11 cellular contexts compared by ENCODE assay signal in the genomic region with DNA sequence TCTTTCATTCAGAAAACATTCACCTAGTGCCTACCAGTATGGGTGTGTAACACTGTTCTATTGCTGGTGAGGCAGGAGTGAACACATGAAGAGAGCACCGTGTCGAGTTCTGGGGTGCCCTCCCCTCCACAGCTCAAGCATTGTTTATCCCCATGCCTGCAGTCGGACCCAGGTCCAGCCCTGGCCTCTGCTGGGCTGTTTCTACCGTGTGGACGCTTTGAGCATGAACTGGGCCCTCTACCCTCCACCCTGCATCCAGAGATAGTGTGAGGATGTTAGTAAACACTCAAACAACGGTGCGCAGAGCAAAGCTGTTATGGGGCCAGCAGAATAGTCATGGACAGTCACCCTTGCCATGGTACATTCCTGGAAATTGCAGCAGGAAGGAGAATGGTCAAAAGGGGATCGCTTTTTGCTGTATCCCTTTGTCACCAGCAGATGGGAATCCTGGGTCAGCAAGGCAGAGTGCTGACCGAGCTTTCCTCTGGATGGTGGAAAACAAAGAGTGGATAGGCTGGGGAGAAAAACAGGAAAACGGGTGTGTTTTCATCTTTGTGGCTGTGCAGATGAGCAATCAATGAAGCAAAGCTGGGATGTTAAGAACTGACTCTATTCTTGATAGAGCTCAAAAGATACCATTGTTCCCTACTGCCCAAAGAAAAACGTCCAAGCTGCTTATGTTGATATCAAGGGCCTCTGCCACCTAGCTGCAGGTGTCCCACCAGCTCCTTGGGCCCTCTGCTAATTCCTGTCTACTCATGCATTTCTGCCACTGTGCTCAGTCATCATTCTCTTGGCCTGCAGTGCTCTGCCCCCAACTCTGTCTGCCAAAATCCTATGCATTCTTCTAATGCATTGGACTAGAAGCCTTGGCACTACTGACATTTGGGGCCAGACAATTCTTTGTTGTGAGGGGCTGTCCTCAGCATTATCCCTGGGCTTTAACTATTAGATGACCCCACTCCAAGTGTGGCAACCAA. TPM values are rescaled to one million over a fixed set of nuclear protein-coding genes. Genes with fewer than 3 reads are reported as not detected.
A peak's percentile ranks its signal among the peaks of the same experiment; 100 is the strongest.
DNase-seq lines count a peak whose midpoint lies in the region; ATAC-seq and TF ChIP-seq lines count a peak whose summit lies in the region.
"Had no signal": no experiment of that assay in that cellular context is flagged by ENCODE, and none has a peak within 500 bp of the region (broad histone marks: within the 10 kb centered on the region; RNA-seq: fewer than 3 reads in every experiment).

No MANE protein-coding gene starts in this region.

- intact Hi-C loops in left ventricle myocardium inferior (cut with micrococcal nuclease) = no loop called here
- intact Hi-C loops in activated CD4-positive, alpha-beta memory T cell treated with anti-CD3 and anti-CD28 coated beads for 36 hours (cut with micrococcal nuclease) = no loop called here

- H3K36me3 Mint-ChIP-seq in activated CD4-positive, alpha-beta memory T cell treated with anti-CD3 and anti-CD28 coated beads for 36 hours = no peaks in the 10 kb centered on the region
- no peaks in the 10 kb centered on the region for H3K36me3 Mint-ChIP-seq in activated T-cell treated with anti-CD3 and anti-CD28 coated beads, Interleukin-2, amount 50 U/mL, for 72 hours (ENCODE audit: insufficient read depth in 2 of 2)

- H3K4me3 Mint-ChIP-seq in activated CD4-positive, alpha-beta memory T cell treated with anti-CD3 and anti-CD28 coated beads for 36 hours = no peak overlapping the region
- no peak overlapping the region for H3K4me3 Mint-ChIP-seq in activated T-cell treated with anti-CD3 and anti-CD28 coated beads, Interleukin-2, amount 50 U/mL, for 72 hours

- no peaks in the 10 kb centered on the region for H3K9me3 Mint-ChIP-seq in activated CD4-positive, alpha-beta memory T cell treated with anti-CD3 and anti-CD28 coated beads for 36 hours
- H3K9me3 Mint-ChIP-seq in activated T-cell treated with anti-CD3 and anti-CD28 coated beads, Interleukin-2, amount 50 U/mL, for 72 hours = no peaks in the 10 kb centered on the region

- H3K27me3 ChIP-seq in left ventricle myocardium inferior (ENCODE audit: low read depth) = no peaks in the 10 kb centered on the region
- H3K27me3 ChIP-seq: vagina had no signal

- no peak overlapping the region for H3K27ac Mint-ChIP-seq in activated CD4-positive, alpha-beta memory T cell treated with anti-CD3 and anti-CD28 coated beads for 36 hours
- H3K27ac Mint-ChIP-seq in activated T-cell treated with anti-CD3 and anti-CD28 coated beads, Interleukin-2, amount 50 U/mL, for 72 hours = no peak overlapping the region

- H3K27me3 Mint-ChIP-seq in activated CD4-positive, alpha-beta memory T cell treated with anti-CD3 and anti-CD28 coated beads for 36 hours = peaks cover 18% of the 10 kb centered on the region
- H3K27me3 Mint-ChIP-seq in activated T-cell treated with anti-CD3 and anti-CD28 coated beads, Interleukin-2, amount 50 U/mL, for 72 hours (ENCODE audit: low read depth) = peaks cover 11% of the 10 kb centered on the region

- CTCF ChIA-PET in activated CD4-positive, alpha-beta memory T cell treated with anti-CD3 and anti-CD28 coated beads for 36 hours (lab: Charles Lee) = interaction anchor here (4.6 kb wide), 1 partner anchor 77 kb away, joined by 36 read pairs; no protein-coding TSS in a partner anchor

- H3K4me1 ChIP-seq in left ventricle myocardium inferior = peaks cover 59% of the 10 kb centered on the region
- H3K4me1 ChIP-seq: prostate gland had no signal

- DNase-seq in GM03348 (ENCODE audit: low spot score) (peak; percentile 36), left ventricle myocardium inferior (no peak), pulmonary artery endothelial cell (ENCODE audit: low read depth, low spot score) (peak; percentile 32), DMS79 treated with DMSO at 0.1 percent for 48 hours (lab: John Stamatoyannopoulos, UW) (no peak)
- DNase-seq in activated CD4-positive, alpha-beta memory T cell treated with anti-CD3 and anti-CD28 coated beads for 36 hours = no peak
- DNase-seq in activated T-cell treated with anti-CD3 and anti-CD28 coated beads, Interleukin-2, amount 50 U/mL, for 72 hours = no peak
- DNase-seq: SHP77 treated with DMSO at 0.1 percent for 48 hours had no signal

- ATAC-seq in HG02798 (IDR thresholded peaks at IDR 0.05; ENCODE audit: poor library complexity, unreplicated experiment) = no peak
- ATAC-seq in activated T-cell treated with anti-CD3 and anti-CD28 coated beads, Interleukin-2, amount 50 U/mL, for 72 hours (replicated peaks in 1 of 2) = no peak

- peak overlapping the region; percentile 72 for H3K27ac ChIP-seq in angular gyrus (ENCODE audit: low read depth, low read length)
- peak overlapping the region; percentile 50 for H3K27ac ChIP-seq in left ventricle myocardium inferior (replicated peaks)
- H3K27ac ChIP-seq: vagina had no signal

- TF ChIP-seq CTCF in left ventricle myocardium inferior (IDR thresholded peaks at IDR 0.05; ENCODE audit: borderline replicate concordance) = peak; percentile 62

- POLR2A ChIA-PET in activated CD4-positive, alpha-beta memory T cell treated with anti-CD3 and anti-CD28 coated beads for 36 hours (lab: Charles Lee) = no interaction called here

- H3K4me3 ChIP-seq in left ventricle myocardium inferior = no peak overlapping the region
- H3K4me3 ChIP-seq: prostate gland, vagina had no signal

- no peaks in the 10 kb centered on the region for H3K9me3 ChIP-seq in left ventricle myocardium inferior (replicated peaks)
- H3K9me3 ChIP-seq: prostate gland, vagina had no signal

- H3K36me3 ChIP-seq in left ventricle myocardium inferior = no peaks in the 10 kb centered on the region
- H3K36me3 ChIP-seq: prostate gland, vagina had no signal

- H3K4me1 Mint-ChIP-seq in activated CD4-positive, alpha-beta memory T cell treated with anti-CD3 and anti-CD28 coated beads for 36 hours (ENCODE audit: low read depth) = no peaks in the 10 kb centered on the region
- H3K4me1 Mint-ChIP-seq in activated T-cell treated with anti-CD3 and anti-CD28 coated beads, Interleukin-2, amount 50 U/mL, for 72 hours (ENCODE audit: low read depth) = no peaks in the 10 kb centered on the region

RNA-seq across cellular contexts. Expression of gene REEP1, which starts 38.7 kb away (rescaled TPM):
- total RNA-seq in left ventricle myocardium inferior (30.2 TPM), pulmonary artery endothelial cell (0.25 and 0.26 TPM in 2 replicates)
- under 1 TPM; 0.07 to 0.15 TPM for total RNA-seq in activated CD4-positive, alpha-beta memory T cell treated with anti-CD3 and anti-CD28 coated beads for 36 hours
- total RNA-seq in activated T-cell treated with anti-CD3 and anti-CD28 coated beads, Interleukin-2, amount 50 U/mL, for 72 hours = under 1 TPM; 0.38 to 0.63 TPM

Comparison
In these comparisons a context has a peak if more than half of its experiments do, and no peak if none do; other contexts are left out.
1. DNase-seq: peak in GM03348 (single experiment) and pulmonary artery endothelial cell (single experiment); none in left ventricle myocardium inferior (single experiment), DMS79 treated with DMSO at 0.1 percent for 48 hours (single experiment), activated CD4-positive, alpha-beta memory T cell treated with anti-CD3 and anti-CD28 coated beads for 36 hours (single experiment) and activated T-cell treated with anti-CD3 and anti-CD28 coated beads, Interleukin-2, amount 50 U/mL, for 72 hours (0 of 2).
2. RNA of gene REEP1, which starts 38.7 kb away (total RNA-seq): 30.2 TPM in left ventricle myocardium inferior (single experiment); 0.38 to 0.63 TPM in activated T-cell treated with anti-CD3 and anti-CD28 coated beads, Interleukin-2, amount 50 U/mL, for 72 hours, 0.25 to 0.26 TPM in pulmonary artery endothelial cell and 0.07 to 0.15 TPM in activated CD4-positive, alpha-beta memory T cell treated with anti-CD3 and anti-CD28 coated beads for 36 hours; every median in the first group is over 10 times any median in the second.